ENCODE assay signal across 1 cellular context in the genomic region with DNA sequence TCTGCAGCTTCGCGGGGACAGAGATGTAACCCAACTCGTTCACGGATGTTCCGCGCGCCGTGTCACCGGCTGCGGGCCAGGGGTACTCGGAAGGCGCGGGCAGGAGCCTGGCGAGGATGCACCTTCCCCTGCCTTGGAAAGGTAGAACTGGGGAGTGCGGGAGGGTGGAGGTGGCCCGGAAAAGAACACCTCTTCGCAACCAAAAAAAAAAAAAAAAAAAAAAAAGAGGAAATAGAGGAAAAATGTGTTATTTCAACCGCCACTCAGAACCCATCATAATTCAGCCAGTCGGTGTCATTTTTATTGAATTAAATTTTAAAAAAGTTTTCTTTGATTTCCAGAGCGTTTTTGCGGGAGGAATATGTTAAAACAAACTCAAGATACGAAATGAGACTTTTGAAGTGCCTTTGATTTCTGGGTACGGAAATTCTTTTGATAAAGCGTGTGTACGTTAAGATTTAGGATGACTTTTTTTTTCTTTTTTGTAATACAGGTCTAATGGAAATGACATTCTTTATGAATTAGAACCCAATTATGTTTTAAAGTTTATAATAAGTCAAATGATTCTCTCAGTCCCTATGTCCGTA.
TF ChIP-seq lines count a peak whose summit lies in the region.

No MANE protein-coding gene starts in this region.

TF ChIP-seq in neural cell, 6 proteins besides CTCF, POLR2A, EP300 and RAD21 (continued from another document):
- TF ChIP-seq, protein P1, sequence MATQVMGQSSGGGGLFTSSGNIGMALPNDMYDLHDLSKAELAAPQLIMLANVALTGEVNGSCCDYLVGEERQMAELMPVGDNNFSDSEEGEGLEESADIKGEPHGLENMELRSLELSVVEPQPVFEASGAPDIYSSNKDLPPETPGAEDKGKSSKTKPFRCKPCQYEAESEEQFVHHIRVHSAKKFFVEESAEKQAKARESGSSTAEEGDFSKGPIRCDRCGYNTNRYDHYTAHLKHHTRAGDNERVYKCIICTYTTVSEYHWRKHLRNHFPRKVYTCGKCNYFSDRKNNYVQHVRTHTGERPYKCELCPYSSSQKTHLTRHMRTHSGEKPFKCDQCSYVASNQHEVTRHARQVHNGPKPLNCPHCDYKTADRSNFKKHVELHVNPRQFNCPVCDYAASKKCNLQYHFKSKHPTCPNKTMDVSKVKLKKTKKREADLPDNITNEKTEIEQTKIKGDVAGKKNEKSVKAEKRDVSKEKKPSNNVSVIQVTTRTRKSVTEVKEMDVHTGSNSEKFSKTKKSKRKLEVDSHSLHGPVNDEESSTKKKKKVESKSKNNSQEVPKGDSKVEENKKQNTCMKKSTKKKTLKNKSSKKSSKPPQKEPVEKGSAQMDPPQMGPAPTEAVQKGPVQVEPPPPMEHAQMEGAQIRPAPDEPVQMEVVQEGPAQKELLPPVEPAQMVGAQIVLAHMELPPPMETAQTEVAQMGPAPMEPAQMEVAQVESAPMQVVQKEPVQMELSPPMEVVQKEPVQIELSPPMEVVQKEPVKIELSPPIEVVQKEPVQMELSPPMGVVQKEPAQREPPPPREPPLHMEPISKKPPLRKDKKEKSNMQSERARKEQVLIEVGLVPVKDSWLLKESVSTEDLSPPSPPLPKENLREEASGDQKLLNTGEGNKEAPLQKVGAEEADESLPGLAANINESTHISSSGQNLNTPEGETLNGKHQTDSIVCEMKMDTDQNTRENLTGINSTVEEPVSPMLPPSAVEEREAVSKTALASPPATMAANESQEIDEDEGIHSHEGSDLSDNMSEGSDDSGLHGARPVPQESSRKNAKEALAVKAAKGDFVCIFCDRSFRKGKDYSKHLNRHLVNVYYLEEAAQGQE (IDR thresholded peaks at IDR 0.05; ENCODE audit: borderline replicate concordance): no peak
